In genomic region chr2:41879367-41879871, GRCh38 we compare ENCODE assay signal across 10 cellular contexts.
DNase-seq lines count a peak whose midpoint lies in the region; ATAC-seq and TF ChIP-seq lines count a peak whose summit lies in the region.
"Had no signal": no experiment of that assay in that cellular context is flagged by ENCODE, and none has a peak within 500 bp of the region (broad histone marks: within the 10 kb centered on the region; RNA-seq: fewer than 3 reads in every experiment).

No MANE protein-coding gene starts in this region.

- CTCF ChIA-PET in SK-N-SH (lab: Yijun Ruan, JAX): interaction anchor here (0.6 to 18.0 kb wide), 12 partner anchors 8 to 275 kb away, joined by 3 to 897 read pairs (median 4); no protein-coding TSS in a partner anchor

- H3K27me3 ChIP-seq in SK-N-SH (ENCODE audit: insufficient read depth) (peaks cover 14% of the 10 kb centered on the region; the same call in 1 of the 2 replicates), right lobe of liver (no peaks in the 10 kb centered on the region), upper lobe of right lung (no peaks in the 10 kb centered on the region)

- no peak overlapping the region for H2AFZ ChIP-seq in SK-N-SH (ENCODE audit: low read depth)

- TF ChIP-seq POLR2A in right lobe of liver (IDR thresholded peaks at IDR 0.05): no peak

- ATAC-seq in SK-N-SH treated with all-trans-retinoic acid at 6 μM for 48 hours (no peak; the same call in 1 of the 3 replicates), right lobe of liver (no peak), upper lobe of right lung (peak; percentile 32), HG02610 (IDR thresholded peaks at IDR 0.05; ENCODE audit: unreplicated experiment) (no peak), HG03469 (IDR thresholded peaks at IDR 0.05; ENCODE audit: unreplicated experiment) (no peak)

- intact Hi-C loops in right lobe of liver (cut with DNase I) (loop anchor here in 1 of 2 donors (5.0 kb wide), 1 partner anchor 193 kb away; no protein-coding TSS in a partner anchor), upper lobe of right lung (cut with DNase I) (no loop called here)

- H3K4me1 ChIP-seq in SK-N-SH (ENCODE audit: control insufficient read depth in 1 of 2, insufficient read depth in 2 of 2, low read depth in 1 of 2, low read length in 1 of 2) (peaks cover 0 to 24% of the 10 kb centered on the region in 2 experiments; a peak in 1 of 4 replicates), right lobe of liver (peaks cover 0 to 23% (median 0%) of the 10 kb centered on the region in 4 donors), upper lobe of right lung (no peaks in the 10 kb centered on the region)

- H3K36me3 ChIP-seq in SK-N-SH (replicated peaks in 1 of 2; ENCODE audit: control insufficient read depth in 1 of 2, insufficient read depth in 2 of 2, low read length in 1 of 2): no peaks in the 10 kb centered on the region
- H3K36me3 ChIP-seq in right lobe of liver: no peaks in the 10 kb centered on the region
- H3K36me3 ChIP-seq in upper lobe of right lung: no peaks in the 10 kb centered on the region

- no peak; a peak in 1 of 4 replicates for TF ChIP-seq EP300 in SK-N-SH (IDR thresholded peaks at IDR 0.05; ENCODE audit: borderline replicate concordance in 1 of 2, low read depth in 1 of 2, low read length in 1 of 2)

- no peaks in the 10 kb centered on the region for H3K9me2 ChIP-seq in SK-N-SH

- TF ChIP-seq CTCF in SK-N-SH (IDR thresholded peaks at IDR 0.05) (no peak), right lobe of liver (IDR thresholded peaks at IDR 0.05) (no peak), upper lobe of right lung (IDR thresholded peaks at IDR 0.05) (no peak)

- 44% methylated on average over 8 of the region's 8 CpGs for WGBS in SK-N-SH (ENCODE audit: low lambda C conversion rate)
- WGBS in right lobe of liver (ENCODE audit: insufficient coverage, low coverage, low lambda C conversion rate, missing lambda C conversion rate): no CpG with 5 or more reads among the region's 8 CpGs

- H3F3A ChIP-seq in SK-N-SH (replicated peaks; ENCODE audit: insufficient read depth): no peaks in the 10 kb centered on the region

- H3K4me3 ChIP-seq in SK-N-SH (ENCODE audit: low read depth in 2 of 2, low read length in 1 of 2): no peak overlapping the region
- no peak overlapping the region for H3K4me3 ChIP-seq in right lobe of liver
- no peak overlapping the region for H3K4me3 ChIP-seq in upper lobe of right lung

- H3K27ac ChIP-seq in SK-N-SH (ENCODE audit: low read depth in 2 of 2, low read length in 1 of 2) (peak overlapping the region in 1 of 2 experiments; percentile 64; a peak in 2 of 4 replicates), right lobe of liver (peak overlapping the region in 2 of 3 donors; percentile 93), upper lobe of right lung (no peak overlapping the region)

- H3K79me2 ChIP-seq in SK-N-SH (ENCODE audit: insufficient read depth): no peaks in the 10 kb centered on the region

- POLR2A ChIA-PET in SK-N-SH (lab: Yijun Ruan, JAX): interaction anchor here (0.6 to 3.5 kb wide), 5 partner anchors 28 to 396 kb away, joined by 3 to 26 read pairs (median 3); partner anchors contain the start of gene PKDCC

- H3K9me3 ChIP-seq in SK-N-SH (no peaks in the 10 kb centered on the region), right lobe of liver (peaks cover 0 to 1% (median 0%) of the 10 kb centered on the region in 4 donors), upper lobe of right lung (no peaks in the 10 kb centered on the region)

- no peak overlapping the region for H3K9ac ChIP-seq in SK-N-SH

- TF ChIP-seq RAD21 in SK-N-SH (IDR thresholded peaks at IDR 0.05; ENCODE audit: low read length): no peak

- no peaks in the 10 kb centered on the region for H4K20me1 ChIP-seq in SK-N-SH (ENCODE audit: insufficient read depth)

- H3K4me2 ChIP-seq in SK-N-SH: no peak overlapping the region

- peak; percentile 50 for DNase-seq in SK-N-SH
- peak; percentile 47 for DNase-seq in SK-N-DZ (ENCODE audit: low spot score)
- no peak for DNase-seq in right lobe of liver
- DNase-seq in upper lobe of right lung: no peak
- DNase-seq in NCI-H128 (lab: John Stamatoyannopoulos, UW; ENCODE audit: unreplicated experiment): no peak
- DNase-seq: activated T-cell treated with anti-CD3 and anti-CD28 coated beads, Interleukin-2, amount 50 U/mL, for 4 hours; effector CD8-positive, alpha-beta T cell had no signal

TF ChIP-seq in SK-N-SH, 30 proteins besides CTCF, POLR2A, EP300 and RAD21 (continues in another document):
- TF ChIP-seq MEF2A (IDR thresholded peaks at IDR 0.05; ENCODE audit: borderline replicate concordance, low read depth): no peak
- no peak for TF ChIP-seq NFIC (IDR thresholded peaks at IDR 0.05; ENCODE audit: borderline replicate concordance)
- no peak for TF ChIP-seq RXRA (IDR thresholded peaks at IDR 0.05; ENCODE audit: borderline replicate concordance, low read depth)
- no peak for TF ChIP-seq CHD2 (IDR thresholded peaks at IDR 0.05; ENCODE audit: low read length, partially characterized antibody)
- no peak for TF ChIP-seq EZH2phosphoT487 (IDR thresholded peaks at IDR 0.05; ENCODE audit: borderline replicate concordance, low read depth)
- TF ChIP-seq GATA2 (CRISPR knock-in tag; IDR thresholded peaks at IDR 0.05): no peak
- TF ChIP-seq TAF1 (IDR thresholded peaks at IDR 0.05; ENCODE audit: borderline replicate concordance, low read depth, low read length): no peak
- TF ChIP-seq RFX5 (IDR thresholded peaks at IDR 0.05; ENCODE audit: low read length): no peak
- TF ChIP-seq TCF12 (IDR thresholded peaks at IDR 0.05): no peak
- TF ChIP-seq, protein P1, sequence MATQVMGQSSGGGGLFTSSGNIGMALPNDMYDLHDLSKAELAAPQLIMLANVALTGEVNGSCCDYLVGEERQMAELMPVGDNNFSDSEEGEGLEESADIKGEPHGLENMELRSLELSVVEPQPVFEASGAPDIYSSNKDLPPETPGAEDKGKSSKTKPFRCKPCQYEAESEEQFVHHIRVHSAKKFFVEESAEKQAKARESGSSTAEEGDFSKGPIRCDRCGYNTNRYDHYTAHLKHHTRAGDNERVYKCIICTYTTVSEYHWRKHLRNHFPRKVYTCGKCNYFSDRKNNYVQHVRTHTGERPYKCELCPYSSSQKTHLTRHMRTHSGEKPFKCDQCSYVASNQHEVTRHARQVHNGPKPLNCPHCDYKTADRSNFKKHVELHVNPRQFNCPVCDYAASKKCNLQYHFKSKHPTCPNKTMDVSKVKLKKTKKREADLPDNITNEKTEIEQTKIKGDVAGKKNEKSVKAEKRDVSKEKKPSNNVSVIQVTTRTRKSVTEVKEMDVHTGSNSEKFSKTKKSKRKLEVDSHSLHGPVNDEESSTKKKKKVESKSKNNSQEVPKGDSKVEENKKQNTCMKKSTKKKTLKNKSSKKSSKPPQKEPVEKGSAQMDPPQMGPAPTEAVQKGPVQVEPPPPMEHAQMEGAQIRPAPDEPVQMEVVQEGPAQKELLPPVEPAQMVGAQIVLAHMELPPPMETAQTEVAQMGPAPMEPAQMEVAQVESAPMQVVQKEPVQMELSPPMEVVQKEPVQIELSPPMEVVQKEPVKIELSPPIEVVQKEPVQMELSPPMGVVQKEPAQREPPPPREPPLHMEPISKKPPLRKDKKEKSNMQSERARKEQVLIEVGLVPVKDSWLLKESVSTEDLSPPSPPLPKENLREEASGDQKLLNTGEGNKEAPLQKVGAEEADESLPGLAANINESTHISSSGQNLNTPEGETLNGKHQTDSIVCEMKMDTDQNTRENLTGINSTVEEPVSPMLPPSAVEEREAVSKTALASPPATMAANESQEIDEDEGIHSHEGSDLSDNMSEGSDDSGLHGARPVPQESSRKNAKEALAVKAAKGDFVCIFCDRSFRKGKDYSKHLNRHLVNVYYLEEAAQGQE (IDR thresholded peaks at IDR 0.05; ENCODE audit: low read depth, low read length): no peak
- TF ChIP-seq YY1 (IDR thresholded peaks at IDR 0.05; ENCODE audit: low read depth): no peak

TF ChIP-seq in SK-N-SH treated with all-trans-retinoic acid at 6 μM for 48 hours, 23 proteins besides CTCF, POLR2A, EP300 and RAD21:
- TF ChIP-seq PPARA (CRISPR knock-in tag; IDR thresholded peaks at IDR 0.05; ENCODE audit: borderline replicate concordance) (no peak), GLIS3 (CRISPR knock-in tag; IDR thresholded peaks at IDR 0.05) (no peak), ZFP30 (CRISPR knock-in tag; IDR thresholded peaks at IDR 0.05) (no peak), TOX (CRISPR knock-in tag; IDR thresholded peaks at IDR 0.05; ENCODE audit: borderline replicate concordance) (no peak), SNAI2 (CRISPR knock-in tag; IDR thresholded peaks at IDR 0.05) (no peak), CSRNP3 (CRISPR knock-in tag; IDR thresholded peaks at IDR 0.05) (no peak)

Comparison
In these comparisons a context has a peak if more than half of its experiments do, and no peak if none do; other contexts are left out.
1. DNase-seq: peak in SK-N-SH (single experiment) and SK-N-DZ (single experiment); none in right lobe of liver (0 of 3), upper lobe of right lung (single experiment) and NCI-H128 (single experiment).